Comparison of ENCODE assay signal across 6 cellular contexts in the genomic region with DNA sequence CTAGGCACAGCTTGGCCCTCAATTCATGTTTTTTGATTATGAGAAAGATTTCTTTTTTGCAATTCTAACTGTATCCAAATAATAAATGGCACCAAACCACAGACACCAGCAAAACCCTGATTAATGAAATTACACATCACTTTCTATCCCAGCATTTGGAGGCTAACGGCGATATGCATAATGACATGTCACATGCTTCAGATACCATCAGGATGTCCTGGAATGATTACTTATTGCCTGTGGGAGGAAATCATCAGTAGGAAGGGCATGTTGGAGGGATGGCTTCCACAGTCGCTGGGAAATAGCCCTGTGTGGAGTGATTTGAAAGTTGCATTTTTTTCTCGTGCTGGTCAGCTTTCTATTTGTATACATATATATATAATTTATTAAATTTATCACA.
"Had no signal": no experiment of that assay in that cellular context is flagged by ENCODE, and none has a peak within 500 bp of the region (broad histone marks: within the 10 kb centered on the region; RNA-seq: fewer than 3 reads in every experiment).

No MANE protein-coding gene starts in this region.

- H3K27ac ChIP-seq: HL-60 had no signal

- DNase-seq: IMR-90, KBM-7, KG1 had no signal

- H3K4me3 ChIP-seq: K562 had no signal

- ATAC-seq: HepG2, K562 had no signal
